1 cellular context compared by ENCODE assay signal in genomic region chr5:132058646-132059042, GRCh38.
TF ChIP-seq lines count a peak whose summit lies in the region.

No MANE protein-coding gene starts in this region.

TF ChIP-seq in GM23338, 12 proteins besides CTCF, POLR2A, EP300 and RAD21 (continued from another document):
- TF ChIP-seq ZNF462 (CRISPR knock-in tag; IDR thresholded peaks at IDR 0.05) (no peak), ZNF331 (CRISPR knock-in tag; IDR thresholded peaks at IDR 0.05; ENCODE audit: low read depth) (no peak), ETS1 (IDR thresholded peaks at IDR 0.05) (no peak), STAT1 (IDR thresholded peaks at IDR 0.05; ENCODE audit: unreplicated experiment) (no peak)
TF ChIP-seq in GM23338: peak in this region for 0.
